Comparison of ENCODE assay signal across 10 cellular contexts in genomic region chr3:52217409-52217805, GRCh38. TPM values are rescaled to one million over a fixed set of nuclear protein-coding genes. Genes with fewer than 3 reads are reported as not detected.
DNase-seq lines count a peak whose midpoint lies in the region; ATAC-seq and TF ChIP-seq lines count a peak whose summit lies in the region.
"Had no signal": no experiment of that assay in that cellular context is flagged by ENCODE, and none has a peak within 500 bp of the region (broad histone marks: within the 10 kb centered on the region; RNA-seq: fewer than 3 reads in every experiment).

No MANE protein-coding gene starts in this region.

- TF ChIP-seq EP300 in transverse colon (IDR thresholded peaks at IDR 0.05; ENCODE audit: low read depth): no peak

- H3K27ac Mint-ChIP-seq in activated naive CD4-positive, alpha-beta T cell treated with anti-CD3 and anti-CD28 coated beads for 36 hours: peak overlapping the region; percentile 72
- peak overlapping the region; percentile 93 for H3K27ac Mint-ChIP-seq in activated naive CD8-positive, alpha-beta T cell treated with anti-CD3 and anti-CD28 coated beads, Interleukin-2, amount 10 ng/mL, durations not matched to agents 7 days and 5 days

- H3K9me3 Mint-ChIP-seq in activated naive CD4-positive, alpha-beta T cell treated with anti-CD3 and anti-CD28 coated beads for 36 hours: no peaks in the 10 kb centered on the region
- H3K9me3 Mint-ChIP-seq in activated naive CD8-positive, alpha-beta T cell treated with anti-CD3 and anti-CD28 coated beads, Interleukin-2, amount 10 ng/mL, durations not matched to agents 7 days and 5 days: no peaks in the 10 kb centered on the region

- H3K36me3 ChIP-seq in mesodermal cell (ENCODE audit: control insufficient read depth, insufficient read depth, low read length) (peaks cover 36% of the 10 kb centered on the region), transverse colon (peaks cover 0 to 28% (median 13%) of the 10 kb centered on the region in 4 donors)

- peaks cover 19% of the 10 kb centered on the region for H3K36me3 Mint-ChIP-seq in activated naive CD4-positive, alpha-beta T cell treated with anti-CD3 and anti-CD28 coated beads for 36 hours (ENCODE audit: low read depth)
- H3K36me3 Mint-ChIP-seq in activated naive CD8-positive, alpha-beta T cell treated with anti-CD3 and anti-CD28 coated beads, Interleukin-2, amount 10 ng/mL, durations not matched to agents 7 days and 5 days: peaks cover 35% of the 10 kb centered on the region

- no peak for ATAC-seq in activated naive CD8-positive, alpha-beta T cell treated with anti-CD3 and anti-CD28 coated beads, Interleukin-2, amount 10 ng/mL, durations not matched to agents 7 days and 5 days (ENCODE audit: low read depth)

- H3K27ac ChIP-seq in mesodermal cell (ENCODE audit: low read depth, low read length, severe bottlenecking) (peak overlapping the region; percentile 62), transverse colon (peak overlapping the region; percentile 81 to 88 (median 87))

- H3K27me3 ChIP-seq in transverse colon: no peaks in the 10 kb centered on the region

- in situ Hi-C loops in transverse colon (cut with MboI; ENCODE audit: low pct_ligation_motif_present in 1 of 4, low pct_unique_long_range_greater_than_20kb in 1 of 4, low sequenced_read_pairs in 3 of 4): loop anchor here in 1 of 4 donors (5.0 kb wide), 1 partner anchor 125 kb away; no protein-coding TSS in a partner anchor

- no peak for TF ChIP-seq CTCF in transverse colon (IDR thresholded peaks at IDR 0.05)

- peaks cover 53% of the 10 kb centered on the region for H3K4me1 Mint-ChIP-seq in activated naive CD4-positive, alpha-beta T cell treated with anti-CD3 and anti-CD28 coated beads for 36 hours (ENCODE audit: low read depth)
- H3K4me1 Mint-ChIP-seq in activated naive CD8-positive, alpha-beta T cell treated with anti-CD3 and anti-CD28 coated beads, Interleukin-2, amount 10 ng/mL, durations not matched to agents 7 days and 5 days: peaks cover 44% of the 10 kb centered on the region

- no peaks in the 10 kb centered on the region for H3K9me3 ChIP-seq in mesodermal cell (ENCODE audit: control insufficient read depth, low read length)
- no peaks in the 10 kb centered on the region for H3K9me3 ChIP-seq in transverse colon

- DNase-seq in activated naive CD4-positive, alpha-beta T cell treated with anti-CD3 and anti-CD28 coated beads for 36 hours: no peak
- DNase-seq in activated naive CD4-positive, alpha-beta T cell treated with Interleukin-2 at 50 U/mL for 16 hours: no peak
- peak; percentile 39 for DNase-seq in activated naive CD8-positive, alpha-beta T cell treated with anti-CD3 and anti-CD28 coated beads, Interleukin-2, amount 10 ng/mL, durations not matched to agents 7 days and 5 days
- no peak for DNase-seq in transverse colon
- no peak for DNase-seq in GM03348 (ENCODE audit: low spot score)
- no peak for DNase-seq in SKM-1 (lab: John Stamatoyannopoulos, UW; ENCODE audit: unreplicated experiment)
- no peak for DNase-seq in SIG-M5 (lab: John Stamatoyannopoulos, UW)
- DNase-seq: NCI-H1417 had no signal

- peak overlapping the region; percentile 2 for H3K4me3 Mint-ChIP-seq in activated naive CD4-positive, alpha-beta T cell treated with anti-CD3 and anti-CD28 coated beads for 36 hours
- H3K4me3 Mint-ChIP-seq in activated naive CD8-positive, alpha-beta T cell treated with anti-CD3 and anti-CD28 coated beads, Interleukin-2, amount 10 ng/mL, durations not matched to agents 7 days and 5 days: peak overlapping the region; percentile 87

- 89 to 93% methylated on average over 8 of the region's 10 CpGs for WGBS in mesodermal cell (ENCODE audit: insufficient coverage in 2 of 2), 2 experiments
- 53% methylated on average over 10 of the region's 10 CpGs; no CpG with 5 or more reads in 1 of the 2 donors for WGBS in transverse colon (ENCODE audit: low coverage in 1 of 2), 2 donors

- H3K4me3 ChIP-seq in mesodermal cell (ENCODE audit: extremely low read depth, insufficient read depth, low read length, poor library complexity, severe bottlenecking): no peak overlapping the region
- H3K4me3 ChIP-seq in transverse colon: no peak overlapping the region

- POLR2A ChIA-PET in activated naive CD8-positive, alpha-beta T cell treated with anti-CD3 and anti-CD28 coated beads, Interleukin-2, amount 10 ng/mL, durations not matched to agents 7 days and 5 days (lab: Charles Lee): interaction anchor here (0.7 to 2.0 kb wide), 8 partner anchors 9 to 275 kb away, joined by 3 to 8 read pairs (median 5); partner anchors contain the start of genes ALAS1, PARP3, RRP9 and TLR9

- intact Hi-C loops in activated naive CD4-positive, alpha-beta T cell treated with anti-CD3 and anti-CD28 coated beads for 36 hours (cut with micrococcal nuclease): loop anchor here (1.0 to 5.0 kb wide), 3 partner anchors 19 to 215 kb away; partner anchors contain the start of genes ALAS1 and POC1A
- intact Hi-C loops in transverse colon (cut with DNase I; ENCODE audit: low total_unique reads): no loop called here

- H3K4me1 ChIP-seq in mesodermal cell (ENCODE audit: control insufficient read depth, insufficient read depth, low read length, poor library complexity, severe bottlenecking) (peaks cover 23% of the 10 kb centered on the region), transverse colon (peaks cover 23 to 41% (median 30%) of the 10 kb centered on the region in 4 donors)

- CTCF ChIA-PET in activated naive CD4-positive, alpha-beta T cell treated with anti-CD3 and anti-CD28 coated beads for 36 hours (lab: Charles Lee): interaction anchor here (0.8 to 14.1 kb wide), 6 partner anchors 10 to 122 kb away, joined by 3 to 314 read pairs (median 7); no protein-coding TSS in a partner anchor

- H3K27me3 Mint-ChIP-seq in activated naive CD4-positive, alpha-beta T cell treated with anti-CD3 and anti-CD28 coated beads for 36 hours (ENCODE audit: low read depth): no peaks in the 10 kb centered on the region
- no peaks in the 10 kb centered on the region for H3K27me3 Mint-ChIP-seq in activated naive CD8-positive, alpha-beta T cell treated with anti-CD3 and anti-CD28 coated beads, Interleukin-2, amount 10 ng/mL, durations not matched to agents 7 days and 5 days

- peak; percentile 7 for TF ChIP-seq POLR2A in transverse colon (IDR thresholded peaks at IDR 0.05)

RNA-seq across cellular contexts. Expression of gene TLR9, which starts 8.0 kb away (rescaled TPM):
- total RNA-seq in activated naive CD4-positive, alpha-beta T cell treated with anti-CD3 and anti-CD28 coated beads for 36 hours: under 1 TPM; 0.62 to 0.89 TPM
- 1 to 10 TPM; 1.6 to 2.0 TPM for total RNA-seq in activated naive CD8-positive, alpha-beta T cell treated with anti-CD3 and anti-CD28 coated beads, Interleukin-2, amount 10 ng/mL, durations not matched to agents 7 days and 5 days
- 0.15 TPM for polyA plus RNA-seq in mesodermal cell (2013, experiment 1 of 2)
- polyA plus RNA-seq in mesodermal cell (2013, experiment 2 of 2): not detected
- total RNA-seq in transverse colon: under 1 TPM in 1 of 4 donors, not detected in 3; 0.16 TPM
- polyA plus RNA-seq: fibroblast of lung had no signal

RNA-seq across cellular contexts. Expression of gene ALAS1, which starts 19.4 kb away (rescaled TPM):
- total RNA-seq in activated naive CD4-positive, alpha-beta T cell treated with anti-CD3 and anti-CD28 coated beads for 36 hours: 10 to 100 TPM; 35.7 to 37.8 TPM
- total RNA-seq in activated naive CD8-positive, alpha-beta T cell treated with anti-CD3 and anti-CD28 coated beads, Interleukin-2, amount 10 ng/mL, durations not matched to agents 7 days and 5 days: 10 to 100 TPM; 46.9 to 50.1 TPM
- polyA plus RNA-seq in mesodermal cell (2013, experiment 1 of 2): 62.2 TPM
- polyA plus RNA-seq in mesodermal cell (2013, experiment 2 of 2): 53.6 TPM
- total RNA-seq in transverse colon: 100 to 1,000 TPM in 1 of 4 donors, 10 to 100 TPM in 3; 70.1 to 101 (median 84.0) TPM

RNA-seq across cellular contexts. Expression of gene TWF2, which starts 21.6 kb away (rescaled TPM):
- total RNA-seq in activated naive CD4-positive, alpha-beta T cell treated with anti-CD3 and anti-CD28 coated beads for 36 hours: 10 to 100 TPM; 89.1 to 91.3 TPM
- total RNA-seq in activated naive CD8-positive, alpha-beta T cell treated with anti-CD3 and anti-CD28 coated beads, Interleukin-2, amount 10 ng/mL, durations not matched to agents 7 days and 5 days: 100 to 1,000 TPM; 118 to 122 TPM
- polyA plus RNA-seq in mesodermal cell (2013, experiment 1 of 2): 75.3 TPM
- polyA plus RNA-seq in mesodermal cell (2013, experiment 2 of 2): 61.3 TPM
- 10 to 100 TPM; 29.9 to 82.7 (median 61.0) TPM for total RNA-seq in transverse colon

RNA-seq across cellular contexts. Expression of gene PPM1M, which starts 28.2 kb away (rescaled TPM):
- 100 to 1,000 TPM; 107 to 108 TPM for total RNA-seq in activated naive CD4-positive, alpha-beta T cell treated with anti-CD3 and anti-CD28 coated beads for 36 hours
- total RNA-seq in activated naive CD8-positive, alpha-beta T cell treated with anti-CD3 and anti-CD28 coated beads, Interleukin-2, amount 10 ng/mL, durations not matched to agents 7 days and 5 days: 100 to 1,000 TPM; 101 to 105 TPM
- polyA plus RNA-seq in mesodermal cell (2013, experiment 1 of 2): 8.4 TPM
- polyA plus RNA-seq in mesodermal cell (2013, experiment 2 of 2): 7.7 TPM
- total RNA-seq in transverse colon: 1 to 10 TPM; 2.0 to 8.4 (median 6.2) TPM
